8 cellular contexts compared by ENCODE assay signal in the genomic region with DNA sequence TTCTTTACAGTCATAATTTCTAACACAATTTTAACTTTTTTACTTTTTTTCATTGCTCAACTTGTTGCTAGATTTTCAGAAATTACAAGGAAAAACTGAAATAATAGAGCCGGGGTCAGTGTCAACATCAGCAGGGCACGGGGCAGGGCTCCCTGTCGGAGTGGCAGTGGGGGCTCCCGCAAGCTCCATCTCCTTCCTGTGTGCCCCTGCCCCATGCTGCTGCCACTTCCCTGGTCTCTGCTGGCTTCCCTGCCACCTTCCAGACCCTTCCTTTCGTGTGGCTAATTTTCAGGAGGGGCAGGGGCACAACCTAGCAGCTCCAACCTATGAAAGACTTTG. TPM values are rescaled to one million over a fixed set of nuclear protein-coding genes. Genes with fewer than 3 reads are reported as not detected.
A peak's percentile ranks its signal among the peaks of the same experiment; 100 is the strongest.
DNase-seq lines count a peak whose midpoint lies in the region; ATAC-seq and TF ChIP-seq lines count a peak whose summit lies in the region.

No MANE protein-coding gene starts in this region.

- peak overlapping the region; percentile 83 to 96 (median 94) for H3K4me3 ChIP-seq in BLaER1 treated with 17β-estradiol and CSF1 and Interleukin-3, amounts not matched to agents 10 nM and 100 nM
- H3K4me3 ChIP-seq in MM.1S (ENCODE audit: low read length): peak overlapping the region; percentile 100
- H3K4me3 ChIP-seq in duodenal mucosa (ENCODE audit: low read depth in 1 of 2, low read length in 2 of 2): peak overlapping the region; percentile 99 to 100

- H3K4me1 ChIP-seq in BLaER1 treated with 17β-estradiol and CSF1 and Interleukin-3, amounts not matched to agents 10 nM and 100 nM: peaks cover 48 to 70% (median 58%) of the 10 kb centered on the region in 10 experiments
- H3K4me1 ChIP-seq in MM.1S (ENCODE audit: low read length) (peaks cover 24% of the 10 kb centered on the region), duodenal mucosa (ENCODE audit: control insufficient read depth in 1 of 2, insufficient read depth in 2 of 2, low read length in 2 of 2) (peaks cover 20 to 23% of the 10 kb centered on the region in 2 donors)

- no peak for DNase-seq in MM.1S
- DNase-seq in nephron progenitor cell: no peak
- no peak for DNase-seq in Ammon's horn (ENCODE audit: low spot score)
- DNase-seq in GDM1 (lab: John Stamatoyannopoulos, UW): no peak
- DNase-seq in NCI-H187 (lab: John Stamatoyannopoulos, UW): no peak
- DNase-seq in left colon: no peak

- no peak for ATAC-seq in left colon

- H3K4me3 Mint-ChIP-seq in nephron progenitor cell: peak overlapping the region; percentile 97

- H3K4me2 ChIP-seq in BLaER1 treated with 17β-estradiol and CSF1 and Interleukin-3, amounts not matched to agents 10 nM and 100 nM: peak overlapping the region; percentile 99 to 100 (median 99)
- H3K4me2 ChIP-seq in MM.1S (ENCODE audit: low read depth, low read length): peak overlapping the region; percentile 96

- H2AFZ ChIP-seq in MM.1S (ENCODE audit: low read length): peak overlapping the region; percentile 98; the same call in 1 of the 2 replicates

- 0 out of 2 replicates have a peak, but pooled peaks cover 3% of the 10 kb centered on the region for H3F3A ChIP-seq in MM.1S (ENCODE audit: insufficient read depth, low read length)

- H3K27ac ChIP-seq in BLaER1 treated with 17β-estradiol and CSF1 and Interleukin-3, amounts not matched to agents 10 nM and 100 nM: peak overlapping the region in 9 of 11 experiments; percentile 83 to 93 (median 89); a peak in 13 of 22 replicates
- no peak overlapping the region for H3K27ac ChIP-seq in MM.1S (ENCODE audit: low read length)
- H3K27ac ChIP-seq in duodenal mucosa (ENCODE audit: low read depth, low read length): no peak overlapping the region

- no peaks in the 10 kb centered on the region for H3K9me2 ChIP-seq in MM.1S (replicated peaks; ENCODE audit: insufficient read depth, low read length)

- H3K36me3 Mint-ChIP-seq in nephron progenitor cell (ENCODE audit: low read depth): peaks cover 9% of the 10 kb centered on the region

- H3K9ac ChIP-seq in BLaER1 treated with 17β-estradiol and CSF1 and Interleukin-3, amounts not matched to agents 10 nM and 100 nM: peak overlapping the region in 10 of 11 experiments; percentile 86 to 92 (median 90); a peak in 19 of 22 replicates
- peak overlapping the region; percentile 84; the same call in 1 of the 2 replicates for H3K9ac ChIP-seq in MM.1S (ENCODE audit: low read length)
- H3K9ac ChIP-seq in duodenal mucosa (ENCODE audit: low read depth in 1 of 2, low read length in 2 of 2): peak overlapping the region in 1 of 2 donors; percentile 82

- peaks cover 37% of the 10 kb centered on the region for H3K79me2 ChIP-seq in MM.1S (ENCODE audit: low read length)

- no peaks in the 10 kb centered on the region for H3K27me3 ChIP-seq in BLaER1 treated with 17β-estradiol and CSF1 and Interleukin-3, amounts not matched to agents 10 nM and 100 nM
- no peaks in the 10 kb centered on the region for H3K27me3 ChIP-seq in MM.1S (replicated peaks; ENCODE audit: insufficient read depth, low read length)
- no peaks in the 10 kb centered on the region for H3K27me3 ChIP-seq in duodenal mucosa (ENCODE audit: control insufficient read depth in 1 of 2, insufficient read depth in 2 of 2, low read length in 2 of 2)

- peaks cover 2% of the 10 kb centered on the region for H3K27me3 Mint-ChIP-seq in nephron progenitor cell (ENCODE audit: low read depth, poor library complexity)

- peaks cover 7 to 15% (median 13%) of the 10 kb centered on the region in 11 experiments; a peak in 21 of 22 replicates for H3K36me3 ChIP-seq in BLaER1 treated with 17β-estradiol and CSF1 and Interleukin-3, amounts not matched to agents 10 nM and 100 nM
- H3K36me3 ChIP-seq in MM.1S (replicated peaks; ENCODE audit: insufficient read depth, low read length) (no peaks in the 10 kb centered on the region), duodenal mucosa (ENCODE audit: control insufficient read depth in 1 of 2, insufficient read depth in 2 of 2, low read length in 2 of 2) (peaks cover 7 to 9% of the 10 kb centered on the region in 2 donors)

- no peaks in the 10 kb centered on the region for H3K9me3 Mint-ChIP-seq in nephron progenitor cell

- no peaks in the 10 kb centered on the region for H3K9me3 ChIP-seq in BLaER1 treated with 17β-estradiol and CSF1 and Interleukin-3, amounts not matched to agents 10 nM and 100 nM (replicated peaks in 1 of 11)
- H3K9me3 ChIP-seq in MM.1S (replicated peaks; ENCODE audit: insufficient read depth, low read length) (no peaks in the 10 kb centered on the region), duodenal mucosa (ENCODE audit: control insufficient read depth in 1 of 2, low read length in 2 of 2) (no peaks in the 10 kb centered on the region)

- intact Hi-C loops in left colon (cut with DNase I, micrococcal nuclease): no loop called here

- peaks cover 50% of the 10 kb centered on the region for H3K4me1 Mint-ChIP-seq in nephron progenitor cell

- peaks cover 10 to 34% (median 23%) of the 10 kb centered on the region in 11 experiments; a peak in 16 of 22 replicates for H4K20me1 ChIP-seq in BLaER1 treated with 17β-estradiol and CSF1 and Interleukin-3, amounts not matched to agents 10 nM and 100 nM
- H4K20me1 ChIP-seq in MM.1S (ENCODE audit: insufficient read depth, low read length): no peaks in the 10 kb centered on the region

- H3K27ac Mint-ChIP-seq in nephron progenitor cell: no peak overlapping the region

- no peak for TF ChIP-seq CTCF in MM.1S (IDR thresholded peaks at IDR 0.05; ENCODE audit: low read length)
- TF ChIP-seq CTCF in nephron progenitor cell (IDR thresholded peaks at IDR 0.05): no peak

RNA-seq across cellular contexts. Expression of a gene that starts 1.0 kb away (rescaled TPM):
- 10 to 100 TPM; 65.2 to 75.1 TPM for total RNA-seq in left colon

Comparison
In these comparisons a context has a peak if more than half of its experiments do, and no peak if none do; other contexts are left out.
1. H3K27ac ChIP-seq: peak in BLaER1 treated with 17β-estradiol and CSF1 and Interleukin-3, amounts not matched to agents 10 nM and 100 nM (9 of 11); none in MM.1S (single experiment) and duodenal mucosa (single experiment).
2. Peak in every context shown above with its lines, with median percentiles within 50 percentile points of each other: H3K4me3 ChIP-seq.